Comparison of ENCODE assay signal across 6 cellular contexts in the genomic region with DNA sequence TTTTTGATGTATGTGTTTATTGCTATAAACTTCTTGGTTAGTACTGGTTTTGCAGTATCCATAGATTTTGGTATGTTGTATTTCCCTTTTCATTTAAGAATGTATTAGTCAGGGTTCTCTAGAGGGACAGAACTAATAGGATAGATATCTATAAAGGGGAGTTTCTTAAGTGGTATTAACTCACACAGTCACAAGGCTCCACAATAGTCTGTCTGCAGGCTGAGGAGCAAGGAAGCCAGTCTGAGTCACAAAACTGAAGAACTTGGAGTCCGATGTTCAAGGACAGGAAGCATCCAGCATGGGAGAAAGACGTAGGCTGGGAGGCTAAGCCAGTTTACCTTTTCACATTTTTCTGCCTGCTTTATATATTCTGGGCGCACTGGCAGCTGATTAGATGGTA.
"Had no signal": no experiment of that assay in that cellular context is flagged by ENCODE, and none has a peak within 500 bp of the region (broad histone marks: within the 10 kb centered on the region; RNA-seq: fewer than 3 reads in every experiment).

No MANE protein-coding gene starts in this region.

- H3K4me1 Mint-ChIP-seq: GM23338 had no signal

- H3K27ac ChIP-seq: HL-60 had no signal

- H3K4me2 ChIP-seq: GM23338 had no signal

- H2AFZ ChIP-seq: GM23338 had no signal

- H3K27ac Mint-ChIP-seq: GM23338, H9, IgD-negative memory B cell had no signal

- H3K9me3 Mint-ChIP-seq: GM23338 had no signal

- H3K27me3 Mint-ChIP-seq: IgD-negative memory B cell had no signal

- H3K4me3 Mint-ChIP-seq: GM23338, H9, IgD-negative memory B cell had no signal

- ATAC-seq: GM23338, HepG2 had no signal

- DNase-seq: H9, HCEC 1CT had no signal

- H3K4me3 ChIP-seq: GM23338 had no signal
